Comparison of ENCODE assay signal across 17 cellular contexts in genomic region chr4:158016511-158016910, GRCh38.
DNase-seq lines count a peak whose midpoint lies in the region; ATAC-seq, FAIRE-seq and TF ChIP-seq lines count a peak whose summit lies in the region.
"Had no signal": no experiment of that assay in that cellular context is flagged by ENCODE, and none has a peak within 500 bp of the region (broad histone marks: within the 10 kb centered on the region; RNA-seq: fewer than 3 reads in every experiment).

No MANE protein-coding gene starts in this region.

- no peak overlapping the region for H3K4ac ChIP-seq in neuronal stem cell (ENCODE audit: low read length)

- no peak for TF ChIP-seq POLR2A in H54 (IDR thresholded peaks at IDR 0.05; ENCODE audit: low read depth, low read length)

- peak; percentile 65 for FAIRE-seq in H54 (lab: Jason Lieb, UNC)
- FAIRE-seq: GM18507 had no signal

- H4K8ac ChIP-seq in neuronal stem cell (ENCODE audit: low read depth, low read length): no peak overlapping the region

- no peak overlapping the region for H3K27ac Mint-ChIP-seq in effector memory CD8-positive, alpha-beta T cell
- H3K27ac Mint-ChIP-seq: CD4-positive, alpha-beta T cell; stimulated activated effector memory CD8-positive, alpha-beta T cell treated with anti-CD3 and anti-CD28 coated beads, Interleukin-12 subunit alpha, Interleukin-12 subunit beta, amount 100 ng/mL, for 72 hours; T-helper 17 cell had no signal

- no peak overlapping the region for H3K4me3 Mint-ChIP-seq in effector memory CD8-positive, alpha-beta T cell
- H3K4me3 Mint-ChIP-seq: CD4-positive, alpha-beta T cell; stimulated activated effector memory CD8-positive, alpha-beta T cell treated with anti-CD3 and anti-CD28 coated beads, Interleukin-12 subunit alpha, Interleukin-12 subunit beta, amount 100 ng/mL, for 72 hours; T-helper 17 cell had no signal

- H4K91ac ChIP-seq in neuronal stem cell (ENCODE audit: low read depth, low read length, poor library complexity): no peak overlapping the region

- H3K23ac ChIP-seq in neuronal stem cell (ENCODE audit: low read depth, low read length, poor library complexity): no peak overlapping the region

- WGBS in neuronal stem cell (ENCODE audit: extremely low coverage in 2 of 2, insufficient read length in 2 of 2, insufficient replicate concordance in 1 of 2), 2 donors: no CpG with 5 or more reads among the region's 1 CpG

- H3K4me3 ChIP-seq in adipocyte (ENCODE audit: low read length): no peak overlapping the region
- no peak overlapping the region for H3K4me3 ChIP-seq in fibroblast of villous mesenchyme (ENCODE audit: low read depth, low read length)
- H3K4me3 ChIP-seq in skeletal muscle satellite cell (ENCODE audit: low read length): no peak overlapping the region
- no peak overlapping the region for H3K4me3 ChIP-seq in neuronal stem cell (ENCODE audit: low read length in 2 of 2)
- H3K4me3 ChIP-seq: vagina had no signal

- no peaks in the 10 kb centered on the region for H3K79me1 ChIP-seq in neuronal stem cell (ENCODE audit: low read depth, low read length)

- H3K4me2 ChIP-seq in skeletal muscle satellite cell (ENCODE audit: low read length) (peak overlapping the region; percentile 61), neuronal stem cell (ENCODE audit: insufficient read depth, low read length, poor library complexity, severe bottlenecking) (no peak overlapping the region)

- no peak overlapping the region for H2BK12ac ChIP-seq in neuronal stem cell (ENCODE audit: low read length)

- H3K4me1 Mint-ChIP-seq in effector memory CD8-positive, alpha-beta T cell (ENCODE audit: low read depth in 2 of 2): no peaks in the 10 kb centered on the region
- H3K4me1 Mint-ChIP-seq: stimulated activated effector memory CD8-positive, alpha-beta T cell treated with anti-CD3 and anti-CD28 coated beads, Interleukin-12 subunit alpha, Interleukin-12 subunit beta, amount 100 ng/mL, for 72 hours had no signal

- H3K27me3 ChIP-seq in adipocyte (replicated peaks; ENCODE audit: control insufficient read depth, insufficient read depth, low read length): no peaks in the 10 kb centered on the region
- no peaks in the 10 kb centered on the region for H3K27me3 ChIP-seq in skeletal muscle satellite cell (ENCODE audit: control insufficient read depth, insufficient read depth, low read length)
- H3K27me3 ChIP-seq in neuronal stem cell (ENCODE audit: control insufficient read depth in 3 of 3, insufficient read depth in 3 of 3, low read depth in 1 of 3, low read length in 3 of 3): no peaks in the 10 kb centered on the region
- H3K27me3 ChIP-seq: vagina had no signal

- H2BK5ac ChIP-seq in neuronal stem cell (ENCODE audit: low read length): no peak overlapping the region

- H3K4me1 ChIP-seq in adipocyte (ENCODE audit: control insufficient read depth, insufficient read depth, low read length): peaks cover 54% of the 10 kb centered on the region
- H3K4me1 ChIP-seq in skeletal muscle satellite cell (ENCODE audit: control insufficient read depth, insufficient read depth, low read length): peaks cover 70% of the 10 kb centered on the region
- peaks cover 3 to 16% of the 10 kb centered on the region in 2 donors for H3K4me1 ChIP-seq in neuronal stem cell (ENCODE audit: control insufficient read depth in 2 of 2, insufficient read depth in 1 of 2, low read depth in 1 of 2, low read length in 2 of 2)

- H3K9me3 ChIP-seq in adipocyte (ENCODE audit: control insufficient read depth, low read length) (no peaks in the 10 kb centered on the region), skeletal muscle satellite cell (replicated peaks; ENCODE audit: low read length) (no peaks in the 10 kb centered on the region), neuronal stem cell (replicated peaks in 1 of 2; ENCODE audit: control insufficient read depth in 2 of 2, insufficient read depth in 1 of 2, low read depth in 1 of 2, low read length in 2 of 2) (no peaks in the 10 kb centered on the region)
- H3K9me3 ChIP-seq: vagina had no signal

- H3K14ac ChIP-seq in neuronal stem cell (ENCODE audit: low read length): no peak overlapping the region

- H3K36me3 ChIP-seq in adipocyte (ENCODE audit: control insufficient read depth, insufficient read depth, low read length, severe bottlenecking) (no peaks in the 10 kb centered on the region), skeletal muscle satellite cell (ENCODE audit: insufficient read depth, low read length) (no peaks in the 10 kb centered on the region), neuronal stem cell (replicated peaks in 1 of 2; ENCODE audit: control insufficient read depth in 2 of 2, insufficient read depth in 2 of 2, low read length in 2 of 2) (no peaks in the 10 kb centered on the region)
- H3K36me3 ChIP-seq: vagina had no signal

- no peak overlapping the region for H2BK15ac ChIP-seq in neuronal stem cell (ENCODE audit: low read length)

- no peak for TF ChIP-seq CTCF in fibroblast of villous mesenchyme (IDR thresholded peaks at IDR 0.05; ENCODE audit: insufficient read depth, low read depth, low read length)

- ATAC-seq in effector memory CD8-positive, alpha-beta T cell (replicated peaks): no peak
- ATAC-seq: stimulated activated effector memory CD8-positive, alpha-beta T cell treated with anti-CD3 and anti-CD28 coated beads, Interleukin-12 subunit alpha, Interleukin-12 subunit beta, amount 100 ng/mL, for 72 hours; T-helper 17 cell had no signal

- DNase-seq in H54 (ENCODE audit: insufficient read length, low spot score) (no peak), adipocyte (ENCODE audit: low read depth) (peak; percentile 85), fibroblast of villous mesenchyme (ENCODE audit: low read depth) (peak; percentile 78), anterior cingulate cortex (lab: John Stamatoyannopoulos, UW) (no peak), neuronal stem cell (ENCODE audit: low spot score) (no peak)
- DNase-seq in effector memory CD8-positive, alpha-beta T cell: no peak
- DNase-seq: activated CD4-positive, alpha-beta T cell treated with anti-CD3 and anti-CD28 coated beads for 4 hours; CD4-positive, alpha-beta T cell; kidney; NCI-H146; NCI-H524; stimulated activated CD4-positive, alpha-beta T cell treated with anti-CD3 and anti-CD28 coated beads, Interleukin-4, amount 100 ng/mL, for 4 hours; T-helper 17 cell had no signal

- H3K18ac ChIP-seq in neuronal stem cell (ENCODE audit: low read length): no peak overlapping the region

- H2AK5ac ChIP-seq in neuronal stem cell (ENCODE audit: low read depth, low read length): no peak overlapping the region

- no peak overlapping the region for H3K27ac ChIP-seq in neuronal stem cell (replicated peaks; ENCODE audit: low read length)
- H3K27ac ChIP-seq: vagina had no signal

- H3K27me3 Mint-ChIP-seq in effector memory CD8-positive, alpha-beta T cell: no peaks in the 10 kb centered on the region

- H2BK120ac ChIP-seq in neuronal stem cell (ENCODE audit: low read depth, low read length): no peak overlapping the region

- H3K9me3 Mint-ChIP-seq in effector memory CD8-positive, alpha-beta T cell: peaks cover 0 to 2% of the 10 kb centered on the region in 2 donors
- H3K9me3 Mint-ChIP-seq: stimulated activated effector memory CD8-positive, alpha-beta T cell treated with anti-CD3 and anti-CD28 coated beads, Interleukin-12 subunit alpha, Interleukin-12 subunit beta, amount 100 ng/mL, for 72 hours had no signal

- no peak overlapping the region for H2AFZ ChIP-seq in neuronal stem cell (ENCODE audit: low read length)

- no peak overlapping the region for H3K9ac ChIP-seq in adipocyte (ENCODE audit: low read length)
- H3K9ac ChIP-seq in skeletal muscle satellite cell (ENCODE audit: low read depth, low read length): no peak overlapping the region
- H3K9ac ChIP-seq in neuronal stem cell (ENCODE audit: low read depth, low read length, poor library complexity): no peak overlapping the region

- no peaks in the 10 kb centered on the region for H3K36me3 Mint-ChIP-seq in effector memory CD8-positive, alpha-beta T cell (ENCODE audit: insufficient read depth)
- H3K36me3 Mint-ChIP-seq: stimulated activated effector memory CD8-positive, alpha-beta T cell treated with anti-CD3 and anti-CD28 coated beads, Interleukin-12 subunit alpha, Interleukin-12 subunit beta, amount 100 ng/mL, for 72 hours had no signal

Comparison
In these comparisons a context has a peak if more than half of its experiments do, and no peak if none do; other contexts are left out.
1. DNase-seq: peak in adipocyte (single experiment) and fibroblast of villous mesenchyme (single experiment); none in H54 (single experiment), anterior cingulate cortex (0 of 58), effector memory CD8-positive, alpha-beta T cell (0 of 3) and neuronal stem cell (single experiment).